Comparison of ENCODE assay signal across 1 cellular context in genomic region chr11:125426818-125427528, GRCh38.
TF ChIP-seq lines count a peak whose summit lies in the region.

No MANE protein-coding gene starts in this region.

TF ChIP-seq in GM23338, 12 proteins besides CTCF, POLR2A, EP300 and RAD21 (continued from another document):
- no peak for TF ChIP-seq ZNF462 (CRISPR knock-in tag; IDR thresholded peaks at IDR 0.05)
- TF ChIP-seq STAT1 (IDR thresholded peaks at IDR 0.05; ENCODE audit: unreplicated experiment), result no peak
TF ChIP-seq in GM23338: peak in this region for 0.
